In the genomic region with DNA sequence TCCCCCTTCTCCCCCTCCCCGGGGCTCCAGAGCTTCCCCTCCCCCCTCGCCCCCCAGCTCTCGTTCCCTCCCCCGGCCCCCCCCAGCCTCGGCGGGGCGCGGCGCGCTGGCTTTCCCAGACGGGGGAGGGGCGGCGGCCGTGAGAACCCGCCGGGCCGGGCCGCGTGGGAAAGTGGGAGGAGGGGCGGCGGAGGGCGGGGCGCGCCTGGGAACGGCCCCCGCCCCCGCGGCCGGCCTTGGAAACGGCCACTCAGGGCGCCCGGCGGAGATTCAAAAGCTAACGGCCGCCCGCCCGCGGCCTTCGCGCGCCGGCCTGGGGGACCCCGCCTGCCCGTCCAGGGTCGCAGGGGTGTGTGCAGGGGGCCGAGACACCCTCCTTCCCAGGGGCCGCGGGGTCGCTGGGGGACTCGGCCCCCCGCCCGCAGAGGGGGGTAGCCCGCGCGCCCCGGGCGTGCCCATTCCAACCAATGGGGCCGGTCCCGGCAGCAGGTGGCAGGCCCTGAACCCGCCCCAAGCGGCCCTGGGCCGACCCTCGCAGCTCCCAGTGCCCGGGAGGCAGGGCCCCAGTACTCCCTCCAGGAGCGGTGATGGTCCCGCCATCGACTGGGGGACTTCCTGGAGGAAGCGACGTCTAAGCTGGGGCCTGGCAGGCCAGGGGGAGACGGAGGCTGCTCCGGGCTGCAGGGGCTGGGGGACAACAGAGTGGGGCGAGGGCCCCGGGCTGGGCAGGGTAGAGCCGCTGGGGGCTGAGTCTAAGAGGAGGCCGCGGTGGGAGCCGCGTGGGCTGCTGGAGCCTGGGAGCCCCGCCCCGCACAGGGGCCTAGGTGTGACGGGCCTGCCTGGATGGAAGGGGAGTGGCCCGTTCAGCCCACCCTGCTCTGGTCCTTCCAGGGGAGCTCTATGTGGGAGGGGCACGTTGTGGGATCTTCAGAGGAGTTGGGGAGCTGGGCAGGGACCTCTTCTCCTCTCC, we compare ENCODE assay signal across 9 cellular contexts. TPM values are rescaled to one million over a fixed set of nuclear protein-coding genes. Genes with fewer than 3 reads are reported as not detected.
DNase-seq lines count a peak whose midpoint lies in the region; ATAC-seq and TF ChIP-seq lines count a peak whose summit lies in the region.
"Had no signal": no experiment of that assay in that cellular context is flagged by ENCODE, and none has a peak within 500 bp of the region (broad histone marks: within the 10 kb centered on the region; RNA-seq: fewer than 3 reads in every experiment).

No MANE protein-coding gene starts in this region.

- peak overlapping the region; percentile 56 for H3K27ac ChIP-seq in RWPE1
- peak overlapping the region; percentile 49 to 95 (median 84) for H3K27ac ChIP-seq in esophagus squamous epithelium

- no peak overlapping the region for H3K4me3 Mint-ChIP-seq in progenitor cell of endocrine pancreas (ENCODE audit: low read depth)
- H3K4me3 Mint-ChIP-seq: activated naive CD8-positive, alpha-beta T cell had no signal

- TF ChIP-seq POLR2A in esophagus squamous epithelium (IDR thresholded peaks at IDR 0.05): no peak

- H3K4me1 Mint-ChIP-seq in progenitor cell of endocrine pancreas (ENCODE audit: low read depth): peaks cover 7% of the 10 kb centered on the region

- H3K36me3 ChIP-seq in esophagus squamous epithelium: no peaks in the 10 kb centered on the region

- no peaks in the 10 kb centered on the region for H3K36me3 Mint-ChIP-seq in progenitor cell of endocrine pancreas (ENCODE audit: insufficient read depth)
- H3K36me3 Mint-ChIP-seq: activated naive CD8-positive, alpha-beta T cell had no signal

- TF ChIP-seq CTCF in RWPE1 (conservative IDR thresholded peaks at IDR 0.05; ENCODE audit: low read depth) (no peak), esophagus squamous epithelium (IDR thresholded peaks at IDR 0.05) (no peak), progenitor cell of endocrine pancreas (IDR thresholded peaks at IDR 0.05; ENCODE audit: unreplicated experiment) (no peak)

- peak overlapping the region; percentile 23 to 65 (median 36) for H3K4me3 ChIP-seq in esophagus squamous epithelium

- CTCF ChIA-PET in RWPE1 (lab: Yijun Ruan, JAX): interaction anchor here (1.1 to 2.0 kb wide), 3 partner anchors 12 to 106 kb away, joined by 3 to 8 read pairs (median 7); partner anchors contain the start of genes EXD3 and NRARP

- peak; percentile 35 for DNase-seq in stimulated activated CD4-positive, alpha-beta T cell treated with anti-CD3 and anti-CD28 coated beads, Interleukin-15, amount 100 ng/mL, for 24 hours
- no peak for DNase-seq in stimulated activated CD4-positive, alpha-beta T cell treated with anti-CD3 and anti-CD28 coated beads, Interleukin-4, amount 100 ng/mL, for 4 hours
- DNase-seq in RWPE1 (ENCODE audit: low spot score) (peak; percentile 80), esophagus squamous epithelium (lab: John Stamatoyannopoulos, UW) (no peak), progenitor cell of endocrine pancreas (ENCODE audit: low spot score, unreplicated experiment) (peak; percentile 51), kidney tubule cell (ENCODE audit: low spot score) (no peak)

- peaks cover 46 to 89% (median 60%) of the 10 kb centered on the region in 3 donors for H3K4me1 ChIP-seq in esophagus squamous epithelium

- no peaks in the 10 kb centered on the region for H3K27me3 Mint-ChIP-seq in progenitor cell of endocrine pancreas
- H3K27me3 Mint-ChIP-seq: activated naive CD8-positive, alpha-beta T cell had no signal

- intact Hi-C loops in esophagus squamous epithelium (cut with DNase I): no loop called here

- no peaks in the 10 kb centered on the region for H3K9me3 ChIP-seq in esophagus squamous epithelium

- WGBS in esophagus squamous epithelium, 2 donors: 0 to 23% methylated on average over 1 to 9 of the region's 83 CpGs

- H3K9me3 Mint-ChIP-seq in progenitor cell of endocrine pancreas (ENCODE audit: low read depth): no peaks in the 10 kb centered on the region

- H3K27ac Mint-ChIP-seq in progenitor cell of endocrine pancreas: peak overlapping the region; percentile 37
- H3K27ac Mint-ChIP-seq: activated naive CD8-positive, alpha-beta T cell had no signal

- POLR2A ChIA-PET in RWPE1 (lab: Yijun Ruan, JAX; ENCODE audit: low non-redundant PET): no interaction called here

- no peak for ATAC-seq in GM18858 (IDR thresholded peaks at IDR 0.05; ENCODE audit: unreplicated experiment)
- ATAC-seq in HG02642 (IDR thresholded peaks at IDR 0.05; ENCODE audit: poor library complexity, unreplicated experiment): no peak

- H3K27me3 ChIP-seq in esophagus squamous epithelium: peaks cover 0 to 29% (median 0%) of the 10 kb centered on the region in 4 donors

RNA-seq across cellular contexts. Expression of gene NRARP, which starts 14.2 kb away (rescaled TPM):
- 10 to 100 TPM; 19.6 to 33.9 (median 27.5) TPM for total RNA-seq in esophagus squamous epithelium
- total RNA-seq in progenitor cell of endocrine pancreas: 24.0 and 27.1 TPM in 2 replicates

RNA-seq across cellular contexts. Expression of gene TOR4A, which starts 38.8 kb away (rescaled TPM):
- total RNA-seq in esophagus squamous epithelium: 10 to 100 TPM in 3 of 4 donors, 1 to 10 TPM in 1; 8.8 to 17.5 (median 13.5) TPM
- total RNA-seq in progenitor cell of endocrine pancreas: 8.0 and 8.5 TPM in 2 replicates

Comparison
In these comparisons a context has a peak if more than half of its experiments do, and no peak if none do; other contexts are left out.
1. DNase-seq: peak in stimulated activated CD4-positive, alpha-beta T cell treated with anti-CD3 and anti-CD28 coated beads, Interleukin-15, amount 100 ng/mL, for 24 hours (single experiment), RWPE1 (single experiment) and progenitor cell of endocrine pancreas (single experiment); none in stimulated activated CD4-positive, alpha-beta T cell treated with anti-CD3 and anti-CD28 coated beads, Interleukin-4, amount 100 ng/mL, for 4 hours (0 of 2), esophagus squamous epithelium (single experiment) and kidney tubule cell (single experiment).